Comparison of ENCODE assay signal across 8 cellular contexts in genomic region chr14:23237772-23238594, GRCh38. TPM values are rescaled to one million over a fixed set of nuclear protein-coding genes. Genes with fewer than 3 reads are reported as not detected.
A peak's percentile ranks its signal among the peaks of the same experiment; 100 is the strongest.
DNase-seq lines count a peak whose midpoint lies in the region; ATAC-seq and TF ChIP-seq lines count a peak whose summit lies in the region.

Gene RNF212B (plus strand): TSS chr14:23237936. CDS start chr14:23240346, 2,410 bp downstream.

- no peaks in the 10 kb centered on the region for H3K36me3 ChIP-seq in ACC112 (ENCODE audit: insufficient read depth, low read length)
- H3K36me3 ChIP-seq in ovary, result no peaks in the 10 kb centered on the region
- no peaks in the 10 kb centered on the region for H3K36me3 ChIP-seq in testis (ENCODE audit: low read depth, missing control alignments)

- peak; percentile 62 for ATAC-seq in GM19372 (IDR thresholded peaks at IDR 0.05; ENCODE audit: low read depth, unreplicated experiment)

- 16 to 20% (median 17%) methylated on average over 39 of the region's 39 CpGs for WGBS in ovary, 3 donors
- 17% methylated on average over 39 of the region's 39 CpGs for WGBS in testis, 2 donors

- no peak for TF ChIP-seq CTCF in ovary (IDR thresholded peaks at IDR 0.05)
- no peak for TF ChIP-seq CTCF in testis (IDR thresholded peaks at IDR 0.05)

- TF ChIP-seq POLR2A in ovary (IDR thresholded peaks at IDR 0.05), result no peak
- TF ChIP-seq POLR2A in testis (IDR thresholded peaks at IDR 0.05), result no peak

- H3K4me3 ChIP-seq in ACC112 (ENCODE audit: low read depth, low read length), result peak within 1 kb of the TSS; percentile 61
- H3K4me3 ChIP-seq in ovary, result peak within 1 kb of the TSS; percentile 21
- peak within 1 kb of the TSS; percentile 15 to 48 for H3K4me3 ChIP-seq in testis

- H3K79me2 ChIP-seq in ACC112 (ENCODE audit: control insufficient read depth, insufficient read depth, low read length, unreplicated experiment), result no peaks in the 10 kb centered on the region

- H2AFZ ChIP-seq in ACC112 (ENCODE audit: low read length, unreplicated experiment), result peak within 1 kb of the TSS; percentile 86

- no peak for TF ChIP-seq EP300 in ovary (IDR thresholded peaks at IDR 0.05)

- H3K4me1 ChIP-seq in ACC112 (ENCODE audit: control insufficient read depth, insufficient read depth, low read length, unreplicated experiment), result no peaks in the 10 kb centered on the region
- no peaks in the 10 kb centered on the region for H3K4me1 ChIP-seq in ovary (ENCODE audit: insufficient read depth)
- H3K4me1 ChIP-seq in testis, result no peaks in the 10 kb centered on the region

- no peaks in the 10 kb centered on the region; the same call in none of the 2 replicates for H3K27me3 ChIP-seq in ACC112 (ENCODE audit: insufficient read depth, low read length)
- H3K27me3 ChIP-seq in ovary, result no peaks in the 10 kb centered on the region
- H3K27me3 ChIP-seq in testis, result no peaks in the 10 kb centered on the region

- intact Hi-C loops in cardiac septum (cut with DNase I) (no loop called here), ovary (cut with DNase I) (no loop called here), testis (cut with DNase I; ENCODE audit: low total_unique reads) (no loop called here)

- DNase-seq in NCI-H1092 (lab: John Stamatoyannopoulos, UW) (peak; percentile 84), T follicular helper cell (ENCODE audit: low read depth) (peak; percentile 67), cardiac septum (ENCODE audit: low spot score) (peak; percentile 93), ovary (peak; percentile 92 to 95 (median 93)), testis (peak; percentile 95)
- peak; percentile 67 for DNase-seq in activated naive CD8-positive, alpha-beta T cell treated with anti-CD3 and anti-CD28 coated beads, Interleukin-2, amount 50 U/mL, for 16 hours (ENCODE audit: low read depth, low spot score)

- H3K27ac ChIP-seq in ACC112 (ENCODE audit: low read depth, low read length) (no peak within 1 kb of the TSS), ovary (peak within 1 kb of the TSS in 1 of 2 donors; percentile 13), testis (no peak within 1 kb of the TSS)

- H3K9me3 ChIP-seq in ovary (no peaks in the 10 kb centered on the region), testis (no peaks in the 10 kb centered on the region)

RNA-seq across cellular contexts. Expression of gene RNF212B, which starts in this region (rescaled TPM):
- total RNA-seq in cardiac septum, result not detected
- total RNA-seq in ovary, result not detected
- not detected for polyA plus RNA-seq in ovary
- total RNA-seq in testis, result 10 to 100 TPM in 1 of 2 donors, 1 to 10 TPM in 1; 5.4 to 23.2 TPM
- polyA plus RNA-seq in testis (ENCODE audit: insufficient read depth, low read depth, low replicate concordance), result 18.3 TPM

Comparison
In these comparisons a context has a peak if more than half of its experiments do, and no peak if none do; other contexts are left out.
1. RNA of gene RNF212B (polyA plus RNA-seq): 18.3 TPM in testis (single experiment); not detected in ovary; every median in the first group is over 10 times any median in the second.
2. Peak in DNase-seq in cardiac septum; RNA of the gene not detected or under 1 TPM.
3. Peak in DNase-seq and H3K4me3 ChIP-seq in ovary; RNA of the gene not detected or under 1 TPM.
4. Peak in every context shown above with its lines, with median percentiles within 50 percentile points of each other: H3K4me3 ChIP-seq and DNase-seq.